ENCODE assay signal across 19 cellular contexts in genomic region chr16:5349661-5350060, GRCh38.
DNase-seq lines count a peak whose midpoint lies in the region; ATAC-seq and TF ChIP-seq lines count a peak whose summit lies in the region.
"Had no signal": no experiment of that assay in that cellular context is flagged by ENCODE, and none has a peak within 500 bp of the region (broad histone marks: within the 10 kb centered on the region; RNA-seq: fewer than 3 reads in every experiment).

No MANE protein-coding gene starts in this region.

- H3K27ac Mint-ChIP-seq in GM23338, result peak overlapping the region; percentile 8; the same call in 1 of the 2 replicates
- H3K27ac Mint-ChIP-seq: CD14-positive monocyte, HFFc6, IgD-negative memory B cell had no signal

- H3K79me2 ChIP-seq in GM23338 (replicated peaks; ENCODE audit: insufficient read depth), result no peaks in the 10 kb centered on the region
- H3K79me2 ChIP-seq in mesendoderm (ENCODE audit: control insufficient read depth, insufficient read depth, low read length), result no peaks in the 10 kb centered on the region

- TF ChIP-seq CTCF in GM23338 (conservative IDR thresholded peaks at IDR 0.05; ENCODE audit: low read depth in 2 of 2) (no peak), WERI-Rb-1 (IDR thresholded peaks at IDR 0.05; ENCODE audit: low read depth, low read length) (no peak)

- peaks cover 11% of the 10 kb centered on the region for H3K4me1 Mint-ChIP-seq in GM23338
- H3K4me1 Mint-ChIP-seq: CD14-positive monocyte, IgD-negative memory B cell had no signal

- H3K36me3 ChIP-seq in GM23338 (ENCODE audit: insufficient read depth) (no peaks in the 10 kb centered on the region), WERI-Rb-1 (no peaks in the 10 kb centered on the region), mesendoderm (ENCODE audit: control insufficient read depth, insufficient read depth, low read length) (no peaks in the 10 kb centered on the region)
- H3K36me3 ChIP-seq: Peyer's patch had no signal

- H3K23ac ChIP-seq in mesendoderm (ENCODE audit: low read length), result no peak overlapping the region

- H3K9ac ChIP-seq in mesendoderm (ENCODE audit: low read length), result no peak overlapping the region

- no peaks in the 10 kb centered on the region for H4K20me1 ChIP-seq in GM23338 (replicated peaks; ENCODE audit: insufficient read depth)

- no peak overlapping the region for H4K5ac ChIP-seq in mesendoderm (ENCODE audit: low read length)

- no peak overlapping the region for H2BK120ac ChIP-seq in mesendoderm (ENCODE audit: low read depth, low read length)

- H3K9me3 ChIP-seq in WERI-Rb-1 (ENCODE audit: severe bottlenecking), result no peaks in the 10 kb centered on the region
- H3K9me3 ChIP-seq: Peyer's patch had no signal

- no peaks in the 10 kb centered on the region for H3K9me3 Mint-ChIP-seq in GM23338

- H3K4ac ChIP-seq in mesendoderm (ENCODE audit: low read depth, low read length), result no peak overlapping the region

- H3K4me3 Mint-ChIP-seq in GM23338, result no peak overlapping the region
- H3K4me3 Mint-ChIP-seq: CD14-positive monocyte, HFFc6, IgD-negative memory B cell had no signal

- no peak overlapping the region for H2BK15ac ChIP-seq in mesendoderm (replicated peaks; ENCODE audit: low read depth)

- H3K27me3 ChIP-seq in GM23338 (ENCODE audit: insufficient read depth) (no peaks in the 10 kb centered on the region), WERI-Rb-1 (ENCODE audit: insufficient read depth, low read depth, severe bottlenecking) (no peaks in the 10 kb centered on the region), mesendoderm (ENCODE audit: insufficient read depth, low read length, poor library complexity) (no peaks in the 10 kb centered on the region)
- H3K27me3 ChIP-seq: Peyer's patch had no signal

- H3K4me2 ChIP-seq in GM23338 (peak overlapping the region; percentile 61), mesendoderm (ENCODE audit: low read length) (no peak overlapping the region)

- no peak overlapping the region for H3K18ac ChIP-seq in mesendoderm (ENCODE audit: low read length)

- peak; percentile 43 for DNase-seq in GM23338 (ENCODE audit: low spot score)
- peak; percentile 46 for DNase-seq in NCI-H69 (lab: John Stamatoyannopoulos, UW)
- DNase-seq in WERI-Rb-1, result peak; percentile 70
- DNase-seq in mesendoderm, result peak; percentile 22
- no peak for DNase-seq in SHP77 treated with DMSO at 0.1 percent for 48 hours (lab: John Stamatoyannopoulos, UW)
- no peak for DNase-seq in NCI-H187 treated with DMSO at 0.1 percent for 48 hours (lab: John Stamatoyannopoulos, UW)
- no peak for DNase-seq in dedifferentiated amniotic fluid mesenchymal stem cell (ENCODE audit: extremely low spot score)
- no peak for DNase-seq in activated CD4-positive, alpha-beta T cell treated with anti-CD3 and anti-CD28 coated beads for 48 hours
- DNase-seq: AML-193, DND-41, GOT3, HFFc6, Karpas-422, NCI-H1436, NCI-H2081 treated with DMSO at 0.1 percent for 48 hours, NCI-H510A, Peyer's patch had no signal

- peaks cover 4% of the 10 kb centered on the region for H3K27me3 Mint-ChIP-seq in GM23338 (ENCODE audit: insufficient read depth, low read depth, poor library complexity)
- H3K27me3 Mint-ChIP-seq: IgD-negative memory B cell had no signal

- WGBS in mesendoderm (ENCODE audit: extremely low coverage, insufficient coverage, low lambda C conversion rate), result no CpG with 5 or more reads among the region's 7 CpGs

- H3K9me2 ChIP-seq in GM23338 (ENCODE audit: insufficient read depth), result 0 out of 2 replicates have a peak, but pooled peaks cover 8% of the 10 kb centered on the region

- no peak overlapping the region for H4K8ac ChIP-seq in mesendoderm (ENCODE audit: low read depth, low read length)

- no peak overlapping the region for H2AFZ ChIP-seq in GM23338

- H3K4me1 ChIP-seq in GM23338 (ENCODE audit: insufficient read depth), result peaks cover 6% of the 10 kb centered on the region
- peaks cover 6% of the 10 kb centered on the region for H3K4me1 ChIP-seq in mesendoderm (ENCODE audit: control insufficient read depth, low read depth, low read length)
- H3K4me1 ChIP-seq: Peyer's patch had no signal

- H3K56ac ChIP-seq in mesendoderm (ENCODE audit: low read length), result peak overlapping the region; percentile 11

- H3K4me3 ChIP-seq in GM23338 (no peak overlapping the region), WERI-Rb-1 (ENCODE audit: low read depth, low read length) (peak overlapping the region; percentile 27), mesendoderm (ENCODE audit: low read length) (no peak overlapping the region)
- H3K4me3 ChIP-seq: Peyer's patch had no signal

- no peaks in the 10 kb centered on the region for H3F3A ChIP-seq in GM23338 (replicated peaks; ENCODE audit: low read depth)

- no peaks in the 10 kb centered on the region for H3K79me1 ChIP-seq in mesendoderm (ENCODE audit: low read length)

- H2AK5ac ChIP-seq in mesendoderm (ENCODE audit: low read length), result no peak overlapping the region

- H2BK5ac ChIP-seq in mesendoderm (ENCODE audit: low read length), result no peak overlapping the region

- H3K27ac ChIP-seq in GM23338 (ENCODE audit: low read depth) (no peak overlapping the region), WERI-Rb-1 (peak overlapping the region; percentile 86), mesendoderm (ENCODE audit: low read depth, low read length) (no peak overlapping the region)
- H3K27ac ChIP-seq: Peyer's patch had no signal

- no peaks in the 10 kb centered on the region for H3K36me3 Mint-ChIP-seq in GM23338 (ENCODE audit: low read depth)
- H3K36me3 Mint-ChIP-seq: CD14-positive monocyte had no signal

- peak; percentile 94 for ATAC-seq in GM23338

TF ChIP-seq in GM23338, 12 proteins besides CTCF, POLR2A, EP300 and RAD21 (continues in another document):
- TF ChIP-seq NANOG (IDR thresholded peaks at IDR 0.05; ENCODE audit: borderline replicate concordance) (no peak), ETS1 (IDR thresholded peaks at IDR 0.05) (no peak), STAT1 (IDR thresholded peaks at IDR 0.05; ENCODE audit: unreplicated experiment) (no peak), ZNF114 (CRISPR knock-in tag; IDR thresholded peaks at IDR 0.05) (no peak), REST (IDR thresholded peaks at IDR 0.05; ENCODE audit: unreplicated experiment) (no peak), EZH2phosphoT487 (IDR thresholded peaks at IDR 0.05; ENCODE audit: unreplicated experiment) (no peak)

Comparison
In these comparisons a context has a peak if more than half of its experiments do, and no peak if none do; other contexts are left out.
1. DNase-seq: peak in GM23338 (single experiment), NCI-H69 (single experiment), WERI-Rb-1 (single experiment) and mesendoderm (single experiment); none in SHP77 treated with DMSO at 0.1 percent for 48 hours (single experiment), NCI-H187 treated with DMSO at 0.1 percent for 48 hours (single experiment), dedifferentiated amniotic fluid mesenchymal stem cell (single experiment) and activated CD4-positive, alpha-beta T cell treated with anti-CD3 and anti-CD28 coated beads for 48 hours (single experiment).